ENCODE assay signal across 1 cellular context in the genomic region with DNA sequence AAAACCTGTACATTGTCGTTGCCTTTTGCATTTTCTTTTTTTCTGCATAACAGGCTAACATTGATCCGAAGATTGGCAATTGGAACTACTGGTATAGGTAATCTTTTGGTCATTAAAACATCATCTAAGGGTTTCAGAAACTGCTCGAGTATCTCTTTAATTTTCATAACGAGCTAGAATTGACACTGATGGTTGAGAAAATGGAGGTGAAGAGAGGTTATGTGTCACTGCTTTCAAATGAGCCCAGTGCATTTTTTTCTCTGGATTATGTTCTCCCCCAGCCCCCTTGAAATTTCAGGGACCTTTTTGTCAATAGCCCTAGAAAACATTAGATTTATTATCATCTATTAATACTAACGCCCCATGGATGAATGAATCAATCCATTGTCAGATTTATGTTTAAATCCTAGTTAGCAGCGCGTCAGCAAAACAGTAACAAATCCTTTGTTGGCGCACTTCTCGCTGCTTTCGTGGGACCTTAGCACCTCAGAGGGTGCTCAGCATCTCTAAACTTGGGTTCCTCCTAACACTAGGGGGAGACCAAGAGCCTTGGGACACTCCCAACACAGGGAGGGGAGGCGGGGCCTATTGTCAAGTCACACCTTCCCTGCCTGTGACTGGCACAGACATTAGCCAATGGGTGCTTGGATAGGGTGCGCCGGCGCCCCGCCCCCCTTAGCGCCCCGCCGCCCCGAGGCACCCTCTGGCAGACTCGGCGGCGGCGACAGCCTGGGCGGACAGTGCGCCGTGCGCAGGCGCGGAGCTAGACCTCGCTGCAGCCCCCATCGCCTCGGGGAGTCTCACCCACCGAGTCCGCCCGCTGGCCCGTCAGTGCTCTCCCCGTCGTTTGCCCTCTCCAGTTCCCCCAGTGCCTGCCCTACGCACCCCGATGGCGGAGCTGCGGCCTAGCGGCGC.
A peak's percentile ranks its signal among the peaks of the same experiment; 100 is the strongest.
TF ChIP-seq lines count a peak whose summit lies in the region.

Gene SUFU, plus strand, starts transcription at position 709 of the 915 bp plus-strand sequence. Its CDS starts 181 bp downstream, at position 890.

TF ChIP-seq in GM12878, 131 proteins besides CTCF, POLR2A, EP300 and RAD21 (continued from another document and continues in another):
- no peak for TF ChIP-seq NR2F1 (conservative IDR thresholded peaks at IDR 0.05)
- no peak for TF ChIP-seq PAX5 (IDR thresholded peaks at IDR 0.05; ENCODE audit: borderline replicate concordance, low read depth, low read length)
- TF ChIP-seq, protein P1, sequence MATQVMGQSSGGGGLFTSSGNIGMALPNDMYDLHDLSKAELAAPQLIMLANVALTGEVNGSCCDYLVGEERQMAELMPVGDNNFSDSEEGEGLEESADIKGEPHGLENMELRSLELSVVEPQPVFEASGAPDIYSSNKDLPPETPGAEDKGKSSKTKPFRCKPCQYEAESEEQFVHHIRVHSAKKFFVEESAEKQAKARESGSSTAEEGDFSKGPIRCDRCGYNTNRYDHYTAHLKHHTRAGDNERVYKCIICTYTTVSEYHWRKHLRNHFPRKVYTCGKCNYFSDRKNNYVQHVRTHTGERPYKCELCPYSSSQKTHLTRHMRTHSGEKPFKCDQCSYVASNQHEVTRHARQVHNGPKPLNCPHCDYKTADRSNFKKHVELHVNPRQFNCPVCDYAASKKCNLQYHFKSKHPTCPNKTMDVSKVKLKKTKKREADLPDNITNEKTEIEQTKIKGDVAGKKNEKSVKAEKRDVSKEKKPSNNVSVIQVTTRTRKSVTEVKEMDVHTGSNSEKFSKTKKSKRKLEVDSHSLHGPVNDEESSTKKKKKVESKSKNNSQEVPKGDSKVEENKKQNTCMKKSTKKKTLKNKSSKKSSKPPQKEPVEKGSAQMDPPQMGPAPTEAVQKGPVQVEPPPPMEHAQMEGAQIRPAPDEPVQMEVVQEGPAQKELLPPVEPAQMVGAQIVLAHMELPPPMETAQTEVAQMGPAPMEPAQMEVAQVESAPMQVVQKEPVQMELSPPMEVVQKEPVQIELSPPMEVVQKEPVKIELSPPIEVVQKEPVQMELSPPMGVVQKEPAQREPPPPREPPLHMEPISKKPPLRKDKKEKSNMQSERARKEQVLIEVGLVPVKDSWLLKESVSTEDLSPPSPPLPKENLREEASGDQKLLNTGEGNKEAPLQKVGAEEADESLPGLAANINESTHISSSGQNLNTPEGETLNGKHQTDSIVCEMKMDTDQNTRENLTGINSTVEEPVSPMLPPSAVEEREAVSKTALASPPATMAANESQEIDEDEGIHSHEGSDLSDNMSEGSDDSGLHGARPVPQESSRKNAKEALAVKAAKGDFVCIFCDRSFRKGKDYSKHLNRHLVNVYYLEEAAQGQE (IDR thresholded peaks at IDR 0.05; ENCODE audit: low read depth, low read length), result no peak
- no peak for TF ChIP-seq CHD4 (IDR thresholded peaks at IDR 0.05)
- no peak for TF ChIP-seq CBX3 (IDR thresholded peaks at IDR 0.05; ENCODE audit: borderline replicate concordance, low read depth)
- no peak for TF ChIP-seq WRNIP1 (IDR thresholded peaks at IDR 0.05; ENCODE audit: borderline replicate concordance, low read depth, low read length)
- TF ChIP-seq GABPA (IDR thresholded peaks at IDR 0.05; ENCODE audit: low read depth), result no peak
- no peak for TF ChIP-seq KDM1A (IDR thresholded peaks at IDR 0.05; ENCODE audit: borderline replicate concordance)
- TF ChIP-seq RB1 (IDR thresholded peaks at IDR 0.05; ENCODE audit: borderline replicate concordance), result no peak
- no peak for TF ChIP-seq BCLAF1 (IDR thresholded peaks at IDR 0.05)
- TF ChIP-seq, protein P2, sequence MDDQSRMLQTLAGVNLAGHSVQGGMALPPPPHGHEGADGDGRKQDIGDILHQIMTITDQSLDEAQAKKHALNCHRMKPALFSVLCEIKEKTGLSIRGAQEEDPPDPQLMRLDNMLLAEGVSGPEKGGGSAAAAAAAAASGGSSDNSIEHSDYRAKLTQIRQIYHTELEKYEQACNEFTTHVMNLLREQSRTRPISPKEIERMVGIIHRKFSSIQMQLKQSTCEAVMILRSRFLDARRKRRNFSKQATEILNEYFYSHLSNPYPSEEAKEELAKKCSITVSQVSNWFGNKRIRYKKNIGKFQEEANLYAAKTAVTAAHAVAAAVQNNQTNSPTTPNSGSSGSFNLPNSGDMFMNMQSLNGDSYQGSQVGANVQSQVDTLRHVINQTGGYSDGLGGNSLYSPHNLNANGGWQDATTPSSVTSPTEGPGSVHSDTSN (IDR thresholded peaks at IDR 0.05; ENCODE audit: insufficient replicate concordance, low read depth, low read length), result peak; percentile 98
- no peak for TF ChIP-seq FOXK2 (IDR thresholded peaks at IDR 0.05)
- no peak for TF ChIP-seq SIX5 (IDR thresholded peaks at IDR 0.05; ENCODE audit: low read depth, low read length, severe bottlenecking)
- TF ChIP-seq MAX (IDR thresholded peaks at IDR 0.05; ENCODE audit: low read depth, low read length), result no peak
- no peak for TF ChIP-seq ETV6 (conservative IDR thresholded peaks at IDR 0.05 in 1 of 2, IDR thresholded peaks at IDR 0.05 in 1 of 2; ENCODE audit: borderline replicate concordance in 1 of 2, low read depth in 1 of 2)
- TF ChIP-seq, protein P3, sequence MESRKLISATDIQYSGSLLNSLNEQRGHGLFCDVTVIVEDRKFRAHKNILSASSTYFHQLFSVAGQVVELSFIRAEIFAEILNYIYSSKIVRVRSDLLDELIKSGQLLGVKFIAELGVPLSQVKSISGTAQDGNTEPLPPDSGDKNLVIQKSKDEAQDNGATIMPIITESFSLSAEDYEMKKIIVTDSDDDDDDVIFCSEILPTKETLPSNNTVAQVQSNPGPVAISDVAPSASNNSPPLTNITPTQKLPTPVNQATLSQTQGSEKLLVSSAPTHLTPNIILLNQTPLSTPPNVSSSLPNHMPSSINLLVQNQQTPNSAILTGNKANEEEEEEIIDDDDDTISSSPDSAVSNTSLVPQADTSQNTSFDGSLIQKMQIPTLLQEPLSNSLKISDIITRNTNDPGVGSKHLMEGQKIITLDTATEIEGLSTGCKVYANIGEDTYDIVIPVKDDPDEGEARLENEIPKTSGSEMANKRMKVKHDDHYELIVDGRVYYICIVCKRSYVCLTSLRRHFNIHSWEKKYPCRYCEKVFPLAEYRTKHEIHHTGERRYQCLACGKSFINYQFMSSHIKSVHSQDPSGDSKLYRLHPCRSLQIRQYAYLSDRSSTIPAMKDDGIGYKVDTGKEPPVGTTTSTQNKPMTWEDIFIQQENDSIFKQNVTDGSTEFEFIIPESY (IDR thresholded peaks at IDR 0.05), result no peak
- no peak for TF ChIP-seq MEF2B (IDR thresholded peaks at IDR 0.05; ENCODE audit: partially characterized antibody, poor library complexity, severe bottlenecking)
- no peak for TF ChIP-seq MEF2A (IDR thresholded peaks at IDR 0.05; ENCODE audit: insufficient read depth, low read depth, low read length)
- no peak for TF ChIP-seq E4F1 (IDR thresholded peaks at IDR 0.05; ENCODE audit: borderline replicate concordance, partially characterized antibody)
- TF ChIP-seq GATAD2B (conservative IDR thresholded peaks at IDR 0.05; ENCODE audit: low read depth), result no peak
- no peak for TF ChIP-seq E2F8 (IDR thresholded peaks at IDR 0.05; ENCODE audit: low read depth, partially characterized antibody)
- no peak for TF ChIP-seq TCF12 (IDR thresholded peaks at IDR 0.05; ENCODE audit: low read depth, low read length)
- no peak for TF ChIP-seq YBX1 (IDR thresholded peaks at IDR 0.05)
- TF ChIP-seq SMAD5 (IDR thresholded peaks at IDR 0.05; ENCODE audit: low read depth), result no peak
- no peak for TF ChIP-seq SREBF2 (IDR thresholded peaks at IDR 0.05; ENCODE audit: low read length)
- no peak for TF ChIP-seq SRF (IDR thresholded peaks at IDR 0.05; ENCODE audit: low read depth in 2 of 2, low read length in 2 of 2)
- TF ChIP-seq TCF7 (IDR thresholded peaks at IDR 0.05; ENCODE audit: borderline replicate concordance), result no peak
- TF ChIP-seq ESRRA (IDR thresholded peaks at IDR 0.05; ENCODE audit: low read length), result no peak
- 0 out of 3 replicates have a peak, but pooled peaks have one; percentile 43 for TF ChIP-seq POU2F2 (IDR thresholded peaks at IDR 0.05; ENCODE audit: borderline replicate concordance, low read depth, low read length)
- TF ChIP-seq NRF1 (conservative IDR thresholded peaks at IDR 0.05; ENCODE audit: low read depth, low read length), result peak; percentile 76
- TF ChIP-seq PML (IDR thresholded peaks at IDR 0.05; ENCODE audit: low read length), result no peak
- TF ChIP-seq SPI1 (IDR thresholded peaks at IDR 0.05; ENCODE audit: borderline replicate concordance, insufficient read depth, low read depth, low read length), result no peak
- TF ChIP-seq HCFC1 (IDR thresholded peaks at IDR 0.05; ENCODE audit: low read length), result no peak
- peak; percentile 90 for TF ChIP-seq SMC3 (IDR thresholded peaks at IDR 0.05; ENCODE audit: borderline replicate concordance, low read length)
